In genomic region chr16:68707341-68708152, GRCh38 we compare ENCODE assay signal across 10 cellular contexts. TPM values are rescaled to one million over a fixed set of nuclear protein-coding genes. Genes with fewer than 3 reads are reported as not detected.
A peak's percentile ranks its signal among the peaks of the same experiment; 100 is the strongest.
DNase-seq lines count a peak whose midpoint lies in the region; ATAC-seq and TF ChIP-seq lines count a peak whose summit lies in the region.
"Had no signal": no experiment of that assay in that cellular context is flagged by ENCODE, and none has a peak within 500 bp of the region (broad histone marks: within the 10 kb centered on the region; RNA-seq: fewer than 3 reads in every experiment).

No MANE protein-coding gene starts in this region.

- no peaks in the 10 kb centered on the region for H3K36me3 Mint-ChIP-seq in activated CD8-positive, alpha-beta T cell treated with anti-CD3 and anti-CD28 coated beads for 36 hours (ENCODE audit: low read depth)
- H3K36me3 Mint-ChIP-seq in activated CD8-positive, alpha-beta T cell treated with anti-CD3 and anti-CD28 coated beads, Interleukin-2, amount 10 ng/mL, durations not matched to agents 7 days and 5 days (ENCODE audit: low read depth): no peaks in the 10 kb centered on the region

- in situ Hi-C loops in brain microvascular endothelial cell (cut with HindIII; ENCODE audit: low pct_ligation_motif_present, low sequenced_read_pairs) (no loop called here), G401 (cut with HindIII; ENCODE audit: low sequenced_read_pairs) (no loop called here)

- H3K27ac ChIP-seq in brain microvascular endothelial cell: no peak overlapping the region

- peaks cover 8% of the 10 kb centered on the region for H3K4me1 Mint-ChIP-seq in activated CD8-positive, alpha-beta T cell treated with anti-CD3 and anti-CD28 coated beads for 36 hours (ENCODE audit: low read depth)
- peaks cover 2% of the 10 kb centered on the region for H3K4me1 Mint-ChIP-seq in activated CD8-positive, alpha-beta T cell treated with anti-CD3 and anti-CD28 coated beads, Interleukin-2, amount 10 ng/mL, durations not matched to agents 7 days and 5 days (ENCODE audit: low read depth)

- H3K27me3 Mint-ChIP-seq in activated CD8-positive, alpha-beta T cell treated with anti-CD3 and anti-CD28 coated beads for 36 hours: peaks cover 14% of the 10 kb centered on the region
- peaks cover 4% of the 10 kb centered on the region for H3K27me3 Mint-ChIP-seq in activated CD8-positive, alpha-beta T cell treated with anti-CD3 and anti-CD28 coated beads, Interleukin-2, amount 10 ng/mL, durations not matched to agents 7 days and 5 days (ENCODE audit: low read depth)

- POLR2A ChIA-PET in activated CD8-positive, alpha-beta T cell treated with anti-CD3 and anti-CD28 coated beads for 36 hours (lab: Charles Lee): no interaction called here
- POLR2A ChIA-PET in activated CD8-positive, alpha-beta T cell treated with anti-CD3 and anti-CD28 coated beads, Interleukin-2, amount 10 ng/mL, durations not matched to agents 7 days and 5 days (lab: Charles Lee): no interaction called here

- ATAC-seq in activated CD8-positive, alpha-beta T cell treated with anti-CD3 and anti-CD28 coated beads for 36 hours: peak; percentile 28
- no peak for ATAC-seq in activated CD8-positive, alpha-beta T cell treated with anti-CD3 and anti-CD28 coated beads, Interleukin-2, amount 10 ng/mL, durations not matched to agents 7 days and 5 days

- no peak overlapping the region for H3K4me3 ChIP-seq in brain microvascular endothelial cell (ENCODE audit: low read depth, low read length)
- H3K4me3 ChIP-seq: BLaER1 treated with 17β-estradiol and CSF1 and Interleukin-3, amounts not matched to agents 10 nM and 100 nM had no signal

- TF ChIP-seq CTCF in activated CD8-positive, alpha-beta T cell treated with anti-CD3 and anti-CD28 coated beads for 36 hours (IDR thresholded peaks at IDR 0.05): no peak
- peak; percentile 70 for TF ChIP-seq CTCF in brain microvascular endothelial cell (IDR thresholded peaks at IDR 0.05; ENCODE audit: low read depth, low read length, missing control alignments)

- H3K27me3 ChIP-seq in brain microvascular endothelial cell (replicated peaks): no peaks in the 10 kb centered on the region
- H3K27me3 ChIP-seq: BLaER1 treated with 17β-estradiol and CSF1 and Interleukin-3, amounts not matched to agents 10 nM and 100 nM had no signal

- H3K27ac Mint-ChIP-seq in activated CD8-positive, alpha-beta T cell treated with anti-CD3 and anti-CD28 coated beads for 36 hours: no peak overlapping the region
- H3K27ac Mint-ChIP-seq in activated CD8-positive, alpha-beta T cell treated with anti-CD3 and anti-CD28 coated beads, Interleukin-2, amount 10 ng/mL, durations not matched to agents 7 days and 5 days: no peak overlapping the region

- CTCF ChIA-PET in activated CD8-positive, alpha-beta T cell treated with anti-CD3 and anti-CD28 coated beads for 36 hours (lab: Charles Lee): interaction anchor here (1.0 to 1.2 kb wide), 3 partner anchors 117 to 416 kb away, joined by 3 read pairs; no protein-coding TSS in a partner anchor
- CTCF ChIA-PET in activated CD8-positive, alpha-beta T cell treated with anti-CD3 and anti-CD28 coated beads, Interleukin-2, amount 10 ng/mL, durations not matched to agents 7 days and 5 days (lab: Charles Lee): interaction anchor here (0.7 kb wide), 1 partner anchor 117 kb away, joined by 3 read pairs; no protein-coding TSS in a partner anchor

- no peaks in the 10 kb centered on the region for H3K9me3 Mint-ChIP-seq in activated CD8-positive, alpha-beta T cell treated with anti-CD3 and anti-CD28 coated beads for 36 hours
- no peaks in the 10 kb centered on the region for H3K9me3 Mint-ChIP-seq in activated CD8-positive, alpha-beta T cell treated with anti-CD3 and anti-CD28 coated beads, Interleukin-2, amount 10 ng/mL, durations not matched to agents 7 days and 5 days (ENCODE audit: insufficient read depth)

- no peaks in the 10 kb centered on the region for H3K36me3 ChIP-seq in brain microvascular endothelial cell (replicated peaks)
- H3K36me3 ChIP-seq: BLaER1 treated with 17β-estradiol and CSF1 and Interleukin-3, amounts not matched to agents 10 nM and 100 nM had no signal

- intact Hi-C loops in activated CD8-positive, alpha-beta T cell treated with anti-CD3 and anti-CD28 coated beads for 36 hours (cut with micrococcal nuclease): no loop called here

- no peak for DNase-seq in activated CD8-positive, alpha-beta T cell treated with anti-CD3 and anti-CD28 coated beads for 36 hours
- DNase-seq in activated CD8-positive, alpha-beta T cell treated with anti-CD3 and anti-CD28 coated beads, Interleukin-2, amount 10 ng/mL, durations not matched to agents 7 days and 5 days: no peak
- DNase-seq in brain microvascular endothelial cell (peak; percentile 27), kidney tubule cell (ENCODE audit: low spot score) (peak; percentile 96), ureter (ENCODE audit: low spot score) (peak; percentile 76), HCEC 1CT (no peak), dedifferentiated amniotic fluid mesenchymal stem cell (ENCODE audit: extremely low spot score) (no peak), G401 (ENCODE audit: low spot score) (no peak)
- DNase-seq: NCI-H187 treated with DMSO at 0.1 percent for 48 hours had no signal

- no peak overlapping the region for H3K4me3 Mint-ChIP-seq in activated CD8-positive, alpha-beta T cell treated with anti-CD3 and anti-CD28 coated beads for 36 hours
- H3K4me3 Mint-ChIP-seq in activated CD8-positive, alpha-beta T cell treated with anti-CD3 and anti-CD28 coated beads, Interleukin-2, amount 10 ng/mL, durations not matched to agents 7 days and 5 days: no peak overlapping the region

RNA-seq across cellular contexts. Expression of gene CDH1, which starts 29.5 kb away (rescaled TPM):
- total RNA-seq in activated CD8-positive, alpha-beta T cell treated with anti-CD3 and anti-CD28 coated beads for 36 hours: under 1 TPM; 0.16 to 0.54 TPM
- not detected for total RNA-seq in activated CD8-positive, alpha-beta T cell treated with anti-CD3 and anti-CD28 coated beads, Interleukin-2, amount 10 ng/mL, durations not matched to agents 7 days and 5 days
- total RNA-seq in ureter: 428 TPM
- total RNA-seq in G401 (2014; rRNA removed; shearing (Covaris generic)): 1.9 and 2.4 TPM in 2 replicates

Comparison
In these comparisons a context has a peak if more than half of its experiments do, and no peak if none do; other contexts are left out.
1. DNase-seq: peak in brain microvascular endothelial cell (single experiment), kidney tubule cell (single experiment) and ureter (single experiment); none in activated CD8-positive, alpha-beta T cell treated with anti-CD3 and anti-CD28 coated beads for 36 hours (single experiment), activated CD8-positive, alpha-beta T cell treated with anti-CD3 and anti-CD28 coated beads, Interleukin-2, amount 10 ng/mL, durations not matched to agents 7 days and 5 days (single experiment), HCEC 1CT (single experiment), dedifferentiated amniotic fluid mesenchymal stem cell (single experiment) and G401 (single experiment).
2. RNA of gene CDH1, which starts 29.5 kb away (total RNA-seq): 428 TPM in ureter (single experiment); 1.9 to 2.4 TPM in G401, 0.16 to 0.54 TPM in activated CD8-positive, alpha-beta T cell treated with anti-CD3 and anti-CD28 coated beads for 36 hours and not detected in activated CD8-positive, alpha-beta T cell treated with anti-CD3 and anti-CD28 coated beads, Interleukin-2, amount 10 ng/mL, durations not matched to agents 7 days and 5 days; every median in the first group is over 100 times any median in the second.